In the genomic region with DNA sequence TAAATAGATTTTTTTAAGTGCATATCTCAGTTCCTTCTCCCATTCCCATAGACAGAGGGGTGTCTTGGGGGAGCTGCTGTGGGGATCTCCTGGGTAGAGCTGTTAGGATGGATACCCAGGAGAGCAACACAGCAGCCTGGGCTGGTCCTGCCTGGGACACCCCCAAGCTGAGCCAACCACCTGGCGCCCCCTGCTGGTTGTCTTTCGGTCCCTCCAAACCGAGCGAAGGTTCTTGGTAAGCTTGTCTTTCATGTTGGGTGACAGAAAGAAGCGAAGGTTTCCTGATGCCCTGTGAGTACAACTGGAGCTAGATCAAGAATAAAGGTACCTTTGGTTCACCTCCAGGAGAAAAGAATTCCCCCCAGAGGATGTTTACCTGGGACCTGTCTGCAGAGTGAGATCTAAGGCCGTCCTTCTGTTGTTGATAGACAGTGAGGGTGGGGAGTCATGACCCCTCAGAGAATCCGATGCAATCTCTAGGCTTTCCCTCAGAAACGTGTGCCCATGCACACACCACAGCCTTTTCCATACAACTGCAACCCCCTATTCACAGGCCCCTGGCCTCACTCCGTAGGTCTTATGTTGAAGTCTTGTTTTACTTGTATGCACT, we compare ENCODE assay signal across 8 cellular contexts. TPM values are rescaled to one million over a fixed set of nuclear protein-coding genes. Genes with fewer than 3 reads are reported as not detected.
DNase-seq lines count a peak whose midpoint lies in the region; ATAC-seq, FAIRE-seq and TF ChIP-seq lines count a peak whose summit lies in the region.

No MANE protein-coding gene starts in this region.

- DNase-seq in DMS 273 treated with DMSO at 0.1 percent for 48 hours (lab: John Stamatoyannopoulos, UW) (peak; percentile 14), NCI-H1048 (lab: John Stamatoyannopoulos, UW) (peak; percentile 47), WERI-Rb-1 (peak; percentile 89), brain microvascular endothelial cell (peak; percentile 63), kidney (peak; percentile 82), middle frontal gyrus (ENCODE audit: extremely low spot score, low spot score) (no peak)
- DNase-seq in stimulated activated CD4-positive, alpha-beta T cell treated with anti-CD3 and anti-CD28 coated beads, Interleukin-4, amount 100 ng/mL, for 1 hour: peak; percentile 87

- peaks cover 0 to 8% of the 10 kb centered on the region in 2 donors for H3K4me1 ChIP-seq in kidney (ENCODE audit: control insufficient read depth in 1 of 2, insufficient read depth in 1 of 2, low read depth in 1 of 2, low read length in 2 of 2)

- FAIRE-seq in kidney (lab: Jason Lieb, UNC): no peak

- H3K4me3 ChIP-seq in WERI-Rb-1 (ENCODE audit: low read depth, low read length): no peak overlapping the region
- H3K4me3 ChIP-seq in brain microvascular endothelial cell (ENCODE audit: low read depth, low read length): no peak overlapping the region
- no peak overlapping the region for H3K4me3 ChIP-seq in kidney (ENCODE audit: low read length in 2 of 2)

- ATAC-seq in GM21723 (IDR thresholded peaks at IDR 0.05; ENCODE audit: unreplicated experiment): peak; percentile 78

- TF ChIP-seq CTCF in WERI-Rb-1 (IDR thresholded peaks at IDR 0.05; ENCODE audit: low read depth, low read length): peak; percentile 88
- peak; percentile 94 for TF ChIP-seq CTCF in brain microvascular endothelial cell (IDR thresholded peaks at IDR 0.05; ENCODE audit: low read depth, low read length, missing control alignments)
- TF ChIP-seq CTCF in kidney (IDR thresholded peaks at IDR 0.05; ENCODE audit: borderline replicate concordance, extremely low read depth, insufficient read depth): peak; percentile 74

- H3K36me3 ChIP-seq in WERI-Rb-1: peaks cover 61% of the 10 kb centered on the region
- peaks cover 32% of the 10 kb centered on the region for H3K36me3 ChIP-seq in brain microvascular endothelial cell (replicated peaks)
- peaks cover 26 to 41% of the 10 kb centered on the region in 2 donors for H3K36me3 ChIP-seq in kidney (ENCODE audit: control insufficient read depth in 1 of 2, insufficient read depth in 2 of 2, low read length in 2 of 2)

- in situ Hi-C loops in brain microvascular endothelial cell (cut with HindIII; ENCODE audit: low pct_ligation_motif_present, low sequenced_read_pairs): no loop called here

- H3K9ac ChIP-seq in kidney (ENCODE audit: low read length in 2 of 2): no peak overlapping the region

- H3K27me3 ChIP-seq in WERI-Rb-1 (ENCODE audit: insufficient read depth, low read depth, severe bottlenecking) (no peaks in the 10 kb centered on the region), brain microvascular endothelial cell (replicated peaks) (no peaks in the 10 kb centered on the region)

- no peaks in the 10 kb centered on the region for H3K9me3 ChIP-seq in WERI-Rb-1 (ENCODE audit: severe bottlenecking)
- H3K9me3 ChIP-seq in kidney (ENCODE audit: control insufficient read depth in 1 of 2, low read length in 2 of 2): no peaks in the 10 kb centered on the region

- intact Hi-C loops in kidney (cut with DNase I): no loop called here

- H3K27ac ChIP-seq in WERI-Rb-1: peak overlapping the region; percentile 45
- H3K27ac ChIP-seq in brain microvascular endothelial cell: no peak overlapping the region
- H3K27ac ChIP-seq in kidney (ENCODE audit: low read depth in 2 of 2, low read length in 2 of 2): no peak overlapping the region

RNA-seq across cellular contexts. Expression of a gene that starts 50.8 kb away (rescaled TPM):
- total RNA-seq in kidney: 49.3 TPM
- polyA plus RNA-seq in kidney (ENCODE audit: insufficient read depth, low read depth, low replicate concordance): 25.2 TPM
